ENCODE assay signal across 1 cellular context in genomic region chr7:128652606-128653005, GRCh38. TPM values are rescaled to one million over a fixed set of nuclear protein-coding genes. Genes with fewer than 3 reads are reported as not detected.
"Had no signal": no experiment of that assay in that cellular context is flagged by ENCODE, and none has a peak within 500 bp of the region (broad histone marks: within the 10 kb centered on the region; RNA-seq: fewer than 3 reads in every experiment).

No MANE protein-coding gene starts in this region.

RNA-seq across cellular contexts. Expression of gene GARIN1A, which starts 19.5 kb away (rescaled TPM):
- total RNA-seq: activated naive CD4-positive, alpha-beta T cell treated with anti-CD3 and anti-CD28 coated beads for 36 hours had no signal
